ENCODE assay signal across 8 cellular contexts in genomic region chr1:21647431-21648373, GRCh38. TPM values are rescaled to one million over a fixed set of nuclear protein-coding genes. Genes with fewer than 3 reads are reported as not detected.
DNase-seq lines count a peak whose midpoint lies in the region; ATAC-seq and TF ChIP-seq lines count a peak whose summit lies in the region.

No MANE protein-coding gene starts in this region.

- TF ChIP-seq POLR2A in erythroblast (IDR thresholded peaks at IDR 0.05; ENCODE audit: low read length) = no peak
- no peak for TF ChIP-seq POLR2A in prostate gland (IDR thresholded peaks at IDR 0.05)

- no peak for ATAC-seq in HG03378 (IDR thresholded peaks at IDR 0.05; ENCODE audit: unreplicated experiment)

- H3K9me3 ChIP-seq in ascending aorta = no peaks in the 10 kb centered on the region
- H3K9me3 ChIP-seq in prostate gland = no peaks in the 10 kb centered on the region

- no peak overlapping the region for H3K4me3 ChIP-seq in ascending aorta
- no peak overlapping the region for H3K4me3 ChIP-seq in prostate gland

- no peaks in the 10 kb centered on the region for H3K36me3 ChIP-seq in ascending aorta
- H3K36me3 ChIP-seq in prostate gland = no peaks in the 10 kb centered on the region

- 43% methylated on average over 19 of the region's 19 CpGs for WGBS in prostate gland

- H3K27me3 ChIP-seq in ascending aorta (peaks cover 8% of the 10 kb centered on the region), prostate gland (replicated peaks; ENCODE audit: insufficient read depth) (no peaks in the 10 kb centered on the region)

- H3K27ac ChIP-seq in ascending aorta (no peak overlapping the region), prostate gland (no peak overlapping the region)

- H3K4me1 ChIP-seq in ascending aorta (peaks cover 5% of the 10 kb centered on the region in 2 donors), prostate gland (replicated peaks) (peaks cover 5% of the 10 kb centered on the region)

- no peak for TF ChIP-seq CTCF in ascending aorta (IDR thresholded peaks at IDR 0.05)
- no peak for TF ChIP-seq CTCF in prostate gland (IDR thresholded peaks at IDR 0.05)

- peak; percentile 70 for DNase-seq in activated CD4-positive, alpha-beta T cell treated with anti-CD3 and anti-CD28 coated beads for 48 hours
- DNase-seq in activated CD4-positive, alpha-beta T cell treated with anti-CD3 and anti-CD28 coated beads for 1 hour = no peak
- DNase-seq in RKO (ENCODE audit: low spot score) = peak; percentile 83
- DNase-seq in erythroblast (lab: John Stamatoyannopoulos, UW) = peak; percentile 87 to 91
- peak; percentile 49 for DNase-seq in stimulated activated CD4-positive, alpha-beta T cell treated with anti-CD3 and anti-CD28 coated beads, Interleukin-1b, Interleukin-23, amount 100 ng/mL, for 48 hours
- no peak for DNase-seq in ascending aorta (ENCODE audit: low spot score in 2 of 2)
- no peak for DNase-seq in prostate gland (ENCODE audit: low spot score)

- intact Hi-C loops in ascending aorta (cut with DNase I) (no loop called here), prostate gland (cut with DNase I) (no loop called here)

RNA-seq across cellular contexts. Expression of gene RAP1GAP, which starts 21.5 kb away (rescaled TPM):
- total RNA-seq in ascending aorta = 0.64 TPM
- total RNA-seq in prostate gland = 10 to 100 TPM; 22.9 to 36.1 TPM

Comparison
In these comparisons a context has a peak if more than half of its experiments do, and no peak if none do; other contexts are left out.
1. DNase-seq: peak in activated CD4-positive, alpha-beta T cell treated with anti-CD3 and anti-CD28 coated beads for 48 hours (single experiment), RKO (single experiment), erythroblast (2 of 2) and stimulated activated CD4-positive, alpha-beta T cell treated with anti-CD3 and anti-CD28 coated beads, Interleukin-1b, Interleukin-23, amount 100 ng/mL, for 48 hours (single experiment); none in activated CD4-positive, alpha-beta T cell treated with anti-CD3 and anti-CD28 coated beads for 1 hour (single experiment), ascending aorta (0 of 2) and prostate gland (single experiment).
2. RNA of gene RAP1GAP, which starts 21.5 kb away (total RNA-seq): 22.9 to 36.1 TPM in prostate gland; 0.64 TPM in ascending aorta (single experiment); every median in the first group is over 10 times any median in the second.